Comparison of ENCODE assay signal across 12 cellular contexts in genomic region chr11:103806130-103806900, GRCh38.
DNase-seq lines count a peak whose midpoint lies in the region; ATAC-seq lines count a peak whose summit lies in the region.
"Had no signal": no experiment of that assay in that cellular context is flagged by ENCODE, and none has a peak within 500 bp of the region (broad histone marks: within the 10 kb centered on the region; RNA-seq: fewer than 3 reads in every experiment).

No MANE protein-coding gene starts in this region.

- no peaks in the 10 kb centered on the region for H3K4me1 Mint-ChIP-seq in naive thymus-derived CD8-positive, alpha-beta T cell

- peak overlapping the region; percentile 28 for H3K9ac ChIP-seq in mesenchymal stem cell (ENCODE audit: low read length)

- H3K36me3 ChIP-seq in mesenchymal stem cell (ENCODE audit: control insufficient read depth in 1 of 2, insufficient read depth in 2 of 2, low read depth in 1 of 2, low read length in 2 of 2) = no peaks in the 10 kb centered on the region
- H3K36me3 ChIP-seq: gastrocnemius medialis had no signal

- no peak overlapping the region for H2BK12ac ChIP-seq in mesenchymal stem cell (ENCODE audit: low read length in 2 of 2)

- H2BK5ac ChIP-seq in mesenchymal stem cell (ENCODE audit: low read depth, low read length, poor library complexity, severe bottlenecking) = no peak overlapping the region

- H4K91ac ChIP-seq in mesenchymal stem cell (ENCODE audit: low read length) = no peak overlapping the region

- ATAC-seq in HG03135 (IDR thresholded peaks at IDR 0.05; ENCODE audit: unreplicated experiment) (peak; percentile 69), GM18517 (IDR thresholded peaks at IDR 0.05; ENCODE audit: unreplicated experiment) (no peak)
- ATAC-seq in naive thymus-derived CD8-positive, alpha-beta T cell = no peak
- ATAC-seq: gastrocnemius medialis had no signal

- no peaks in the 10 kb centered on the region for H3K79me1 ChIP-seq in mesenchymal stem cell (replicated peaks; ENCODE audit: low read length, poor library complexity, severe bottlenecking)

- no peak overlapping the region for H3K4me2 ChIP-seq in mesenchymal stem cell (ENCODE audit: low read length, poor library complexity, severe bottlenecking)

- no peak overlapping the region for H3K27ac Mint-ChIP-seq in naive thymus-derived CD8-positive, alpha-beta T cell
- H3K27ac Mint-ChIP-seq: activated naive CD4-positive, alpha-beta T cell treated with anti-CD3 and anti-CD28 coated beads for 36 hours had no signal

- in situ Hi-C loops in Caki2 (cut with HindIII; ENCODE audit: low pct_unique_long_range_greater_than_20kb, low sequenced_read_pairs) = no loop called here

- peak overlapping the region in 1 of 2 experiments; percentile 33 for H3K4ac ChIP-seq in mesenchymal stem cell (ENCODE audit: low read depth in 1 of 2, low read length in 2 of 2)

- WGBS in mesenchymal stem cell = 59% methylated on average over 2 of the region's 5 CpGs

- peaks cover 0 to 12% (median 0%) of the 10 kb centered on the region in 9 donors for H3K9me3 Mint-ChIP-seq in naive thymus-derived CD8-positive, alpha-beta T cell
- H3K9me3 Mint-ChIP-seq: activated naive CD4-positive, alpha-beta T cell treated with anti-CD3 and anti-CD28 coated beads for 36 hours had no signal

- H3K4me1 ChIP-seq in mesenchymal stem cell (ENCODE audit: control insufficient read depth, insufficient read depth, low read depth, low read length) = no peaks in the 10 kb centered on the region
- H3K4me1 ChIP-seq: gastrocnemius medialis had no signal

- H3K14ac ChIP-seq in mesenchymal stem cell (ENCODE audit: low read length in 2 of 2) = no peak overlapping the region

- POLR2A ChIA-PET in naive thymus-derived CD8-positive, alpha-beta T cell (lab: Charles Lee) = no interaction called here

- no peak overlapping the region for H2BK120ac ChIP-seq in mesenchymal stem cell (ENCODE audit: low read depth, low read length)

- H3K27ac ChIP-seq in mesenchymal stem cell (ENCODE audit: low read length, poor library complexity, severe bottlenecking) = peak overlapping the region; percentile 86
- H3K27ac ChIP-seq: gastrocnemius medialis, VCaP had no signal

- H3K9me3 ChIP-seq in mesenchymal stem cell (ENCODE audit: control insufficient read depth, low read length) = no peaks in the 10 kb centered on the region

- no peaks in the 10 kb centered on the region for H3K36me3 Mint-ChIP-seq in naive thymus-derived CD8-positive, alpha-beta T cell

- H2AK5ac ChIP-seq in mesenchymal stem cell (ENCODE audit: low read length, severe bottlenecking) = no peak overlapping the region

- DNase-seq in Caki2 (ENCODE audit: low read depth) (peak; percentile 70), cerebellar cortex (ENCODE audit: low spot score) (peak; percentile 8), mesenchymal stem cell (peak; percentile 78), NCI-H2107 treated with DMSO at 0.1 percent for 48 hours (lab: John Stamatoyannopoulos, UW; ENCODE audit: unreplicated experiment) (no peak), KG1 (lab: John Stamatoyannopoulos, UW) (no peak)
- no peak for DNase-seq in naive thymus-derived CD8-positive, alpha-beta T cell
- DNase-seq: activated naive CD4-positive, alpha-beta T cell treated with anti-CD3 and anti-CD28 coated beads for 36 hours; gastrocnemius medialis; MM.1S had no signal

- no peak overlapping the region for H3K18ac ChIP-seq in mesenchymal stem cell (ENCODE audit: low read depth in 1 of 2, low read length in 2 of 2)

- H4K8ac ChIP-seq in mesenchymal stem cell (ENCODE audit: low read length) = no peak overlapping the region

- H2AFZ ChIP-seq in mesenchymal stem cell (ENCODE audit: low read depth, low read length) = no peak overlapping the region

- no peak overlapping the region for H2BK15ac ChIP-seq in mesenchymal stem cell (ENCODE audit: low read depth, poor library complexity, severe bottlenecking)

- H3K4me3 ChIP-seq in mesenchymal stem cell (ENCODE audit: insufficient read depth in 1 of 2, low read depth in 1 of 2, low read length in 2 of 2) = peak overlapping the region in 1 of 2 experiments; percentile 1
- H3K4me3 ChIP-seq: gastrocnemius medialis had no signal

- no peak overlapping the region for H3K4me3 Mint-ChIP-seq in naive thymus-derived CD8-positive, alpha-beta T cell
- H3K4me3 Mint-ChIP-seq: activated naive CD4-positive, alpha-beta T cell treated with anti-CD3 and anti-CD28 coated beads for 36 hours had no signal

- peaks cover 0 to 11% (median 0%) of the 10 kb centered on the region in 5 donors for H3K27me3 Mint-ChIP-seq in naive thymus-derived CD8-positive, alpha-beta T cell

- no peak overlapping the region for H3K23ac ChIP-seq in mesenchymal stem cell (ENCODE audit: low read length in 2 of 2)

- H3K27me3 ChIP-seq in mesenchymal stem cell (ENCODE audit: control insufficient read depth in 1 of 2, insufficient read depth in 1 of 2, low read length in 2 of 2) = no peaks in the 10 kb centered on the region
- H3K27me3 ChIP-seq: gastrocnemius medialis had no signal

Comparison
In these comparisons a context has a peak if more than half of its experiments do, and no peak if none do; other contexts are left out.
1. DNase-seq: peak in Caki2 (single experiment), cerebellar cortex (single experiment) and mesenchymal stem cell (single experiment); none in NCI-H2107 treated with DMSO at 0.1 percent for 48 hours (single experiment), KG1 (single experiment) and naive thymus-derived CD8-positive, alpha-beta T cell (0 of 10).